8 cellular contexts compared by ENCODE assay signal in genomic region chr3:177203016-177203415, GRCh38. TPM values are rescaled to one million over a fixed set of nuclear protein-coding genes. Genes with fewer than 3 reads are reported as not detected.
DNase-seq lines count a peak whose midpoint lies in the region; ATAC-seq, FAIRE-seq and TF ChIP-seq lines count a peak whose summit lies in the region.
"Not testable (repeated sequence)": the region's sequence is repeated elsewhere in the genome, so short reads cannot be mapped to it uniquely, and the experiment has no call there.

No MANE protein-coding gene starts in this region.

- peaks cover 14% of the 10 kb centered on the region for H3K79me2 ChIP-seq in OCI-LY3 (ENCODE audit: low read length)
- H3K79me2 ChIP-seq in K562 (ENCODE audit: control insufficient read depth, insufficient read depth, low read length) = not testable (repeated sequence)

- peaks cover 41% of the 10 kb centered on the region for H3K4me1 ChIP-seq in CD8-positive, alpha-beta memory T cell (ENCODE audit: insufficient read depth, low read length)
- H3K4me1 ChIP-seq in OCI-LY3 (ENCODE audit: low read length) (peaks cover 54% of the 10 kb centered on the region), K562 (replicated peaks in 1 of 2; ENCODE audit: control insufficient read depth in 2 of 2, insufficient read depth in 2 of 2, low read length in 2 of 2) (peaks cover 4 to 15% of the 10 kb centered on the region in 2 experiments), testis (peaks cover 11% of the 10 kb centered on the region)

- H3K9me1 ChIP-seq in K562 (ENCODE audit: control insufficient read depth, insufficient read depth, low read length) = not testable (repeated sequence)

- not testable (repeated sequence) for TF ChIP-seq RAD21 in K562 (CRISPR knock-in tag; conservative IDR thresholded peaks at IDR 0.05 in 1 of 2, IDR thresholded peaks at IDR 0.05 in 1 of 2)

- not testable (repeated sequence) for H3K4me2 ChIP-seq in OCI-LY3 (ENCODE audit: low read length); K562 (ENCODE audit: insufficient read depth, low read length)

- H3K4me3 Mint-ChIP-seq in CD8-positive, alpha-beta memory T cell; activated CD4-positive, alpha-beta T cell treated with anti-CD3 and anti-CD28 coated beads, Interleukin-2, amount 10 ng/mL, durations not matched to agents 24 days and 14 days; activated CD8-positive, alpha-beta memory T cell treated with anti-CD3 and anti-CD28 coated beads, Interleukin-2, amount 10 ng/mL, durations not matched to agents 7 days and 5 days; activated naive CD4-positive, alpha-beta T cell treated with anti-CD3 and anti-CD28 coated beads, Interleukin-2, amount 10 ng/mL, durations not matched to agents 7 days and 5 days; naive thymus-derived CD8-positive, alpha-beta T cell: not testable (repeated sequence)

- not testable (repeated sequence) for ATAC-seq in activated CD8-positive, alpha-beta memory T cell treated with anti-CD3 and anti-CD28 coated beads, Interleukin-2, amount 10 ng/mL, durations not matched to agents 7 days and 5 days; K562; naive thymus-derived CD8-positive, alpha-beta T cell

- not testable (repeated sequence) for H3K9ac ChIP-seq in OCI-LY3 (ENCODE audit: low read length); K562 (ENCODE audit: insufficient read depth in 1 of 2, low read depth in 2 of 2, low read length in 2 of 2)

- not testable (repeated sequence) for TF ChIP-seq POLR2A in K562 (conservative IDR thresholded peaks at IDR 0.05); testis (IDR thresholded peaks at IDR 0.05)

- not testable (repeated sequence) for TF ChIP-seq EP300 in K562 (IDR thresholded peaks at IDR 0.05; ENCODE audit: low read length)

- CTCF ChIA-PET in CD8-positive, alpha-beta memory T cell (lab: Charles Lee) = interaction anchor here (1.1 to 2.1 kb wide), 5 partner anchors 9 to 157 kb away, joined by 3 to 7 read pairs (median 5); no protein-coding TSS in a partner anchor
- CTCF ChIA-PET in activated CD8-positive, alpha-beta memory T cell treated with anti-CD3 and anti-CD28 coated beads, Interleukin-2, amount 10 ng/mL, durations not matched to agents 7 days and 5 days (lab: Charles Lee); K562 (lab: Yijun Ruan, JAX; ENCODE audit: low intra/inter-chr PET ratio): not testable (repeated sequence)
- CTCF ChIA-PET in activated naive CD4-positive, alpha-beta T cell treated with anti-CD3 and anti-CD28 coated beads, Interleukin-2, amount 10 ng/mL, durations not matched to agents 7 days and 5 days (lab: Charles Lee) = interaction anchor here (1.2 kb wide), 1 partner anchor 12 kb away, joined by 3 read pairs; no protein-coding TSS in a partner anchor

- not testable (repeated sequence) for H3K27me3 Mint-ChIP-seq in CD8-positive, alpha-beta memory T cell; activated CD4-positive, alpha-beta T cell treated with anti-CD3 and anti-CD28 coated beads, Interleukin-2, amount 10 ng/mL, durations not matched to agents 24 days and 14 days; activated CD8-positive, alpha-beta memory T cell treated with anti-CD3 and anti-CD28 coated beads, Interleukin-2, amount 10 ng/mL, durations not matched to agents 7 days and 5 days; activated naive CD4-positive, alpha-beta T cell treated with anti-CD3 and anti-CD28 coated beads, Interleukin-2, amount 10 ng/mL, durations not matched to agents 7 days and 5 days; naive thymus-derived CD8-positive, alpha-beta T cell

- FAIRE-seq in K562 (lab: Jason Lieb, UNC) = not testable (repeated sequence)

- not testable (repeated sequence) for TF ChIP-seq CTCF in OCI-LY3 (IDR thresholded peaks at IDR 0.05; ENCODE audit: low read depth, low read length); K562 (IDR thresholded peaks at IDR 0.05 in 2 of 3, conservative IDR thresholded peaks at IDR 0.05 in 1 of 3; ENCODE audit: insufficient read depth in 2 of 3, low read depth in 1 of 3, low read length in 3 of 3); testis (IDR thresholded peaks at IDR 0.05)

- 78% methylated on average over 4 of the region's 4 CpGs for WGBS in K562 (ENCODE audit: insufficient coverage, low coverage, missing lambda C conversion rate)
- 93 to 97% methylated on average over 4 of the region's 4 CpGs for WGBS in testis, 2 donors

- peaks cover 31 to 51% (median 46%) of the 10 kb centered on the region in 3 donors for H3K4me1 Mint-ChIP-seq in CD8-positive, alpha-beta memory T cell
- peaks cover 40% of the 10 kb centered on the region for H3K4me1 Mint-ChIP-seq in activated CD4-positive, alpha-beta T cell treated with anti-CD3 and anti-CD28 coated beads, Interleukin-2, amount 10 ng/mL, durations not matched to agents 24 days and 14 days
- H3K4me1 Mint-ChIP-seq in activated CD8-positive, alpha-beta memory T cell treated with anti-CD3 and anti-CD28 coated beads, Interleukin-2, amount 10 ng/mL, durations not matched to agents 7 days and 5 days = peaks cover 53% of the 10 kb centered on the region
- H3K4me1 Mint-ChIP-seq in activated naive CD4-positive, alpha-beta T cell treated with anti-CD3 and anti-CD28 coated beads, Interleukin-2, amount 10 ng/mL, durations not matched to agents 7 days and 5 days = peaks cover 64% of the 10 kb centered on the region
- peaks cover 10 to 48% (median 40%) of the 10 kb centered on the region in 4 donors for H3K4me1 Mint-ChIP-seq in naive thymus-derived CD8-positive, alpha-beta T cell

- not testable (repeated sequence) for H3K36me3 Mint-ChIP-seq in CD8-positive, alpha-beta memory T cell; activated CD4-positive, alpha-beta T cell treated with anti-CD3 and anti-CD28 coated beads, Interleukin-2, amount 10 ng/mL, durations not matched to agents 24 days and 14 days (ENCODE audit: low read depth); activated CD8-positive, alpha-beta memory T cell treated with anti-CD3 and anti-CD28 coated beads, Interleukin-2, amount 10 ng/mL, durations not matched to agents 7 days and 5 days; activated naive CD4-positive, alpha-beta T cell treated with anti-CD3 and anti-CD28 coated beads, Interleukin-2, amount 10 ng/mL, durations not matched to agents 7 days and 5 days; naive thymus-derived CD8-positive, alpha-beta T cell

- BruUV-seq in K562 (replicated peaks; lab: Mats Ljungman, UMichigan) = not testable (repeated sequence)

- H3K4me3 ChIP-seq in CD8-positive, alpha-beta memory T cell (ENCODE audit: low read length); OCI-LY3 (ENCODE audit: low read length); K562; testis: not testable (repeated sequence)

- H4K20me1 ChIP-seq in OCI-LY3 (ENCODE audit: insufficient read depth, low read length); K562 (replicated peaks; ENCODE audit: control insufficient read depth, insufficient read depth, low read length): not testable (repeated sequence)

- not testable (repeated sequence) for H2AFZ ChIP-seq in OCI-LY3 (ENCODE audit: low read depth, low read length); K562 (ENCODE audit: low read depth, low read length)

- not testable (repeated sequence) for H3K27me3 ChIP-seq in CD8-positive, alpha-beta memory T cell (ENCODE audit: insufficient read depth, low read length, poor library complexity, severe bottlenecking); OCI-LY3 (ENCODE audit: low read depth, low read length); K562 (ENCODE audit: control insufficient read depth in 2 of 2, insufficient read depth in 2 of 2, low read length in 2 of 2); testis

- not testable (repeated sequence) for H3K27ac ChIP-seq in CD8-positive, alpha-beta memory T cell (ENCODE audit: low read depth, low read length); K562 (ENCODE audit: extremely low read depth, low read depth, low read length); testis
- 0 out of 2 replicates have a peak overlapping the region, but pooled peaks have one; percentile 94 for H3K27ac ChIP-seq in OCI-LY3 (ENCODE audit: low read length)

- H3K27ac Mint-ChIP-seq in CD8-positive, alpha-beta memory T cell = peak overlapping the region in 5 of 8 donors; percentile 87 to 95 (median 88)
- peak overlapping the region; percentile 95 for H3K27ac Mint-ChIP-seq in activated CD4-positive, alpha-beta T cell treated with anti-CD3 and anti-CD28 coated beads, Interleukin-2, amount 10 ng/mL, durations not matched to agents 24 days and 14 days
- peak overlapping the region; percentile 95 for H3K27ac Mint-ChIP-seq in activated CD8-positive, alpha-beta memory T cell treated with anti-CD3 and anti-CD28 coated beads, Interleukin-2, amount 10 ng/mL, durations not matched to agents 7 days and 5 days
- H3K27ac Mint-ChIP-seq in activated naive CD4-positive, alpha-beta T cell treated with anti-CD3 and anti-CD28 coated beads, Interleukin-2, amount 10 ng/mL, durations not matched to agents 7 days and 5 days = peak overlapping the region; percentile 97
- H3K27ac Mint-ChIP-seq in naive thymus-derived CD8-positive, alpha-beta T cell = peak overlapping the region in 7 of 10 donors; percentile 12 to 98 (median 80)

- H3K9me3 ChIP-seq in CD8-positive, alpha-beta memory T cell (ENCODE audit: low read length); OCI-LY3 (ENCODE audit: insufficient read depth, low read length); K562 (replicated peaks; ENCODE audit: control insufficient read depth, insufficient read depth, low read depth, low read length); testis: not testable (repeated sequence)

- intact Hi-C loops in activated CD4-positive, alpha-beta T cell treated with anti-CD3 and anti-CD28 coated beads, Interleukin-2, amount 10 ng/mL, durations not matched to agents 24 days and 14 days (cut with micrococcal nuclease) = loop anchor here (5.0 kb wide), 1 partner anchor 799 kb away; no protein-coding TSS in a partner anchor
- intact Hi-C loops in K562 (cut with micrococcal nuclease); testis (cut with DNase I; ENCODE audit: low total_unique reads): not testable (repeated sequence)

- not testable (repeated sequence) for H3K9me3 Mint-ChIP-seq in CD8-positive, alpha-beta memory T cell; activated CD4-positive, alpha-beta T cell treated with anti-CD3 and anti-CD28 coated beads, Interleukin-2, amount 10 ng/mL, durations not matched to agents 24 days and 14 days; activated CD8-positive, alpha-beta memory T cell treated with anti-CD3 and anti-CD28 coated beads, Interleukin-2, amount 10 ng/mL, durations not matched to agents 7 days and 5 days (ENCODE audit: low read depth); activated naive CD4-positive, alpha-beta T cell treated with anti-CD3 and anti-CD28 coated beads, Interleukin-2, amount 10 ng/mL, durations not matched to agents 7 days and 5 days; naive thymus-derived CD8-positive, alpha-beta T cell

- POLR2A ChIA-PET in CD8-positive, alpha-beta memory T cell (lab: Charles Lee) = interaction anchor here (1.0 kb wide), 1 partner anchor 157 kb away, joined by 3 read pairs; no protein-coding TSS in a partner anchor
- POLR2A ChIA-PET in K562 (lab: Yijun Ruan, JAX) = not testable (repeated sequence)
- POLR2A ChIA-PET in naive thymus-derived CD8-positive, alpha-beta T cell (lab: Charles Lee) = interaction anchor here (0.8 kb wide), 1 partner anchor 157 kb away, joined by 4 read pairs; no protein-coding TSS in a partner anchor

- not testable (repeated sequence) for DNase-seq in CD8-positive, alpha-beta memory T cell; activated CD8-positive, alpha-beta memory T cell treated with anti-CD3 and anti-CD28 coated beads, Interleukin-2, amount 10 ng/mL, durations not matched to agents 7 days and 5 days; activated naive CD4-positive, alpha-beta T cell treated with anti-CD3 and anti-CD28 coated beads, Interleukin-2, amount 10 ng/mL, durations not matched to agents 7 days and 5 days; K562 (ENCODE audit: extremely low read depth in 1 of 4, low spot score in 3 of 4); naive thymus-derived CD8-positive, alpha-beta T cell
- peak; percentile 64 for DNase-seq in activated CD4-positive, alpha-beta T cell treated with anti-CD3 and anti-CD28 coated beads, Interleukin-2, amount 10 ng/mL, durations not matched to agents 24 days and 14 days
- DNase-seq in testis = peak; percentile 31

- H3K36me3 ChIP-seq in CD8-positive, alpha-beta memory T cell (ENCODE audit: insufficient read depth, low read length); OCI-LY3 (replicated peaks; ENCODE audit: low read depth, low read length); K562 (ENCODE audit: control insufficient read depth, insufficient read depth, low read length); testis (ENCODE audit: low read depth, missing control alignments): not testable (repeated sequence)

- in situ Hi-C loops in K562 (cut with MboI) = not testable (repeated sequence)

RNA-seq across cellular contexts. Expression of gene TBL1XR1, which starts 5.7 kb away (rescaled TPM):
- total RNA-seq in CD8-positive, alpha-beta memory T cell = 100 to 1,000 TPM; 173 to 193 TPM
- 36.3 TPM for polyA plus RNA-seq in CD8-positive, alpha-beta memory T cell
- total RNA-seq in activated CD4-positive, alpha-beta T cell treated with anti-CD3 and anti-CD28 coated beads, Interleukin-2, amount 10 ng/mL, durations not matched to agents 24 days and 14 days = 160 and 178 TPM in 2 replicates
- 100 to 1,000 TPM; 143 to 214 TPM for total RNA-seq in activated CD8-positive, alpha-beta memory T cell treated with anti-CD3 and anti-CD28 coated beads, Interleukin-2, amount 10 ng/mL, durations not matched to agents 7 days and 5 days
- total RNA-seq in K562 (2011; cell fraction: chromatin; rRNA removed; ENCODE audit: low replicate concordance) = 113 and 226 TPM in 2 replicates
- total RNA-seq in K562 (2011; cell fraction: nucleolus; rRNA removed) = 55.0 and 70.3 TPM in 2 replicates
- total RNA-seq in K562 (2011; cell fraction: nucleoplasm; rRNA removed) = 125 and 183 TPM in 2 replicates
- total RNA-seq in K562 (2014; rRNA removed) (56.6 and 68.6 TPM in 2 replicates), K562 (2014; rRNA removed; fragmentation: Illumina TruSeq; extraction: Trizol) (110 and 132 TPM in 2 replicates), K562 (2015; rRNA removed; fragmentation: Illumina TruSeq; extraction: Trizol) (74.0 and 83.3 TPM in 2 replicates), K562 (2021) (125 and 150 TPM in 2 replicates), testis (10 to 100 TPM; 59.8 to 67.6 TPM)
- polyA plus RNA-seq in K562 (2011; rRNA removed) (129 and 171 TPM in 2 replicates), K562 (2014; fragmentation: Illumina TruSeq; extraction: Trizol) (36.6 and 37.2 TPM in 2 replicates), K562 (2014; fragmentation: Nextera tagmentation; extraction: Ambion mirVana) (10 to 100 TPM; 19.6 to 90.2 TPM), K562 (2014; rRNA removed) (36.7 and 39.9 TPM in 2 replicates), testis (ENCODE audit: insufficient read depth, low read depth, low replicate concordance) (44.2 TPM)
- polyA plus RNA-seq in K562 (2011; cell fraction: cytosol; rRNA removed) = 42.5 and 49.5 TPM in 2 replicates
- polyA plus RNA-seq in K562 (2011; cell fraction: nucleus; rRNA removed) = 154 and 172 TPM in 2 replicates
- polyA plus RNA-seq in K562 (2012) = 19.3 and 54.6 TPM in 2 replicates
- polyA minus RNA-seq in K562 (2011; rRNA and poly(A)+ RNA removed) = 706 and 847 TPM in 2 replicates
- polyA minus RNA-seq in K562 (2011; cell fraction: cytosol; rRNA and poly(A)+ RNA removed) = 193 and 353 TPM in 2 replicates
- 137 and 171 TPM in 2 replicates for polyA minus RNA-seq in K562 (2011; cell fraction: nucleus; rRNA and poly(A)+ RNA removed)
- total RNA-seq in naive thymus-derived CD8-positive, alpha-beta T cell = 100 to 1,000 TPM; 138 to 160 TPM
- 10 to 100 TPM; 23.4 to 34.7 (median 33.7) TPM for polyA plus RNA-seq in naive thymus-derived CD8-positive, alpha-beta T cell
